In genomic region chr12:69766260-69766659, GRCh38 we compare ENCODE assay signal across 8 cellular contexts. TPM values are rescaled to one million over a fixed set of nuclear protein-coding genes. Genes with fewer than 3 reads are reported as not detected.
"Had no signal": no experiment of that assay in that cellular context is flagged by ENCODE, and none has a peak within 500 bp of the region (broad histone marks: within the 10 kb centered on the region; RNA-seq: fewer than 3 reads in every experiment).

No MANE protein-coding gene starts in this region.

- FAIRE-seq: H1, H54, HTR-8/SVneo had no signal

- H3K9ac ChIP-seq: GM23248 had no signal

- H3K27ac ChIP-seq: GM23248 had no signal

- DNase-seq: GM23248, H9, HCEC 1CT, KG1 had no signal

- H2AFZ ChIP-seq: GM23248 had no signal

- H3K4me3 ChIP-seq: GM23248 had no signal

RNA-seq across cellular contexts. Expression of gene MYRFL, which starts 58.8 kb away (rescaled TPM):
- total RNA-seq: GM23248 had no signal
- polyA plus RNA-seq: GM23248, IgD-negative memory B cell had no signal
